In the genomic region with DNA sequence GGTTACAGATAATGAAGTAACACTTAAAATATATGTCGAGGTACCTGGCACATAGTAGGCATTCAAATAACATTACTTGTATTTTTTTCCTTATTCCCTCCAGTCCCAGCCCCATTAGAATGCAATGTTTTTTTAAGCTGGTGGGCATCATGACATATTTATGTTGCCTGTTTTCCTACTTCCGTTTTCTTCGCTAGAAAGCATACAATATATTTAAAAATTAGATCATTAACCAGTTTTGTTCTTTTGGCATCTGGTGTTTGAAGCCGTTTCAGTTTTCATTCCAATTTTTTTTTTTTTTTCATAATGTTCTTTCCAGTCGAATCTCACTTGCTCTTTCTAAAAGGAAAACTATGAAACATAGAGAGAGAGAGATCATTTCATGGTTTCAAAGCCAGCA, we compare ENCODE assay signal across 23 cellular contexts.
DNase-seq lines count a peak whose midpoint lies in the region; ATAC-seq, FAIRE-seq and TF ChIP-seq lines count a peak whose summit lies in the region.
"Had no signal": no experiment of that assay in that cellular context is flagged by ENCODE, and none has a peak within 500 bp of the region (broad histone marks: within the 10 kb centered on the region; RNA-seq: fewer than 3 reads in every experiment).

No MANE protein-coding gene starts in this region.

- WGBS in GM12878 (ENCODE audit: insufficient coverage, insufficient replicate concordance, low lambda C conversion rate, missing lambda C conversion rate): 10% methylated on average over 5 of the region's 5 CpGs

- BruUV-seq in GM12878 (replicated peaks; lab: Mats Ljungman, UMichigan): no TSS peak

- ATAC-seq in GM12878 (peak; percentile 14; the same call in 1 of the 3 replicates), HG02981 (IDR thresholded peaks at IDR 0.05; ENCODE audit: unreplicated experiment) (no peak)
- ATAC-seq: CD8-positive, alpha-beta T cell had no signal

- H3K27ac ChIP-seq in MM.1S (ENCODE audit: low read length) (no peak overlapping the region), GM12878 (ENCODE audit: control insufficient read depth, insufficient read depth) (no peak overlapping the region)
- no peak overlapping the region for H3K27ac ChIP-seq in CD8-positive, alpha-beta memory T cell (ENCODE audit: low read depth, low read length)
- H3K27ac ChIP-seq: 22Rv1, BLaER1, C4-2B had no signal

- H4K20me1 ChIP-seq in MM.1S (ENCODE audit: insufficient read depth, low read length) (no peaks in the 10 kb centered on the region), GM12878 (ENCODE audit: control insufficient read depth, insufficient read depth) (no peaks in the 10 kb centered on the region)
- H4K20me1 ChIP-seq: BLaER1 had no signal

- H3K9me2 ChIP-seq in MM.1S (replicated peaks; ENCODE audit: insufficient read depth, low read length): no peaks in the 10 kb centered on the region

- H3K4me1 ChIP-seq in MM.1S (ENCODE audit: low read length): 0 out of 2 replicates have a peak, but pooled peaks cover 10% of the 10 kb centered on the region
- H3K4me1 ChIP-seq in GM12878 (ENCODE audit: control insufficient read depth, insufficient read depth, low read length): no peaks in the 10 kb centered on the region
- H3K4me1 ChIP-seq in CD8-positive, alpha-beta memory T cell (ENCODE audit: insufficient read depth, low read length): no peaks in the 10 kb centered on the region
- H3K4me1 ChIP-seq: BLaER1, HAP-1 had no signal

- intact Hi-C loops in GM12878 (cut with micrococcal nuclease; ENCODE audit: unreplicated experiment): no loop called here

- H3K27ac Mint-ChIP-seq in CD8-positive, alpha-beta memory T cell: no peak overlapping the region
- H3K27ac Mint-ChIP-seq: B cell; CD4-positive, CD25-positive, alpha-beta regulatory T cell; CD8-positive, alpha-beta T cell; HFFc6 had no signal

- H3K27me3 ChIP-seq in MM.1S (replicated peaks; ENCODE audit: insufficient read depth, low read length): no peaks in the 10 kb centered on the region
- H3K27me3 ChIP-seq in GM12878 (replicated peaks in 1 of 2; ENCODE audit: control insufficient read depth in 2 of 2, insufficient read depth in 2 of 2, low read length in 1 of 2): no peaks in the 10 kb centered on the region
- no peaks in the 10 kb centered on the region for H3K27me3 ChIP-seq in CD8-positive, alpha-beta memory T cell (ENCODE audit: insufficient read depth, low read length, poor library complexity, severe bottlenecking)
- H3K27me3 ChIP-seq: BLaER1 had no signal

- H3K4me3 ChIP-seq in MM.1S (ENCODE audit: low read length) (no peak overlapping the region), GM12878 (no peak overlapping the region)
- H3K4me3 ChIP-seq in CD8-positive, alpha-beta memory T cell (ENCODE audit: low read length): no peak overlapping the region
- H3K4me3 ChIP-seq: BLaER1, HAP-1 had no signal

- H3K79me2 ChIP-seq in MM.1S (ENCODE audit: low read length): no peaks in the 10 kb centered on the region
- H3K79me2 ChIP-seq in GM12878 (ENCODE audit: control insufficient read depth, insufficient read depth, low read length): no peaks in the 10 kb centered on the region

- H2AFZ ChIP-seq in MM.1S (ENCODE audit: low read length) (no peak overlapping the region), GM12878 (ENCODE audit: control insufficient read depth, low read depth, low read length) (no peak overlapping the region)

- H3F3A ChIP-seq in MM.1S (ENCODE audit: insufficient read depth, low read length): 0 out of 2 replicates have a peak, but pooled peaks cover 3% of the 10 kb centered on the region

- TF ChIP-seq CTCF in MM.1S (IDR thresholded peaks at IDR 0.05; ENCODE audit: low read length): no peak
- TF ChIP-seq CTCF in GM12878 (IDR thresholded peaks at IDR 0.05 in 2 of 3, conservative IDR thresholded peaks at IDR 0.05 in 1 of 3; ENCODE audit: control insufficient read depth in 2 of 3, extremely low read depth in 1 of 3, insufficient read depth in 1 of 3, low read depth in 3 of 3, low read length in 3 of 3): no peak

- RAD21 ChIA-PET in GM12878 (lab: Charles Lee; ENCODE audit: unreplicated experiment): interaction anchor here (1.0 to 1.9 kb wide), 3 partner anchors 36 to 38 kb away, joined by 3 to 8 read pairs (median 3); no protein-coding TSS in a partner anchor

- DNase-seq in NCI-H2171 treated with DMSO at 0.1 percent for 48 hours (lab: John Stamatoyannopoulos, UW): peak; percentile 12
- no peak for DNase-seq in NCI-H2171 (lab: John Stamatoyannopoulos, UW)
- no peak for DNase-seq in MM.1S
- peak; percentile 55 for DNase-seq in NCI-H1694 treated with DMSO at 0.1 percent for 48 hours (lab: John Stamatoyannopoulos, UW)
- DNase-seq in GM12878 (ENCODE audit: low read depth, low spot score): no peak
- DNase-seq in stimulated activated CD8-positive, alpha-beta memory T cell treated with anti-CD3 and anti-CD28 coated beads, Interleukin-4, amount 100 ng/mL, for 48 hours: no peak
- DNase-seq in CD8-positive, alpha-beta memory T cell: no peak
- DNase-seq: CD4-positive, CD25-positive, alpha-beta regulatory T cell; CD8-positive, alpha-beta T cell; DMS 273 treated with DMSO at 0.1 percent for 48 hours; DMS79; GF-D8; GOT3; HFFc6 had no signal

- in situ Hi-C loops in GM12878 (cut with MboI): no loop called here

- no peak for TF ChIP-seq POLR2A in GM12878 (IDR thresholded peaks at IDR 0.05; ENCODE audit: low read depth, low read length)

- H3K4me3 Mint-ChIP-seq in CD8-positive, alpha-beta memory T cell: no peak overlapping the region
- H3K4me3 Mint-ChIP-seq: B cell; CD4-positive, CD25-positive, alpha-beta regulatory T cell; CD8-positive, alpha-beta T cell; HFFc6 had no signal

- CTCF ChIA-PET in GM12878 (lab: Yijun Ruan, JAX): interaction anchor here (0.7 kb wide), 1 partner anchor 87 kb away, joined by 4 read pairs; no protein-coding TSS in a partner anchor
- CTCF ChIA-PET in CD8-positive, alpha-beta memory T cell (lab: Charles Lee): no interaction called here

- no peaks in the 10 kb centered on the region for H3K27me3 Mint-ChIP-seq in CD8-positive, alpha-beta memory T cell
- H3K27me3 Mint-ChIP-seq: B cell; CD4-positive, CD25-positive, alpha-beta regulatory T cell had no signal

- H3K9ac ChIP-seq in MM.1S (ENCODE audit: low read length) (no peak overlapping the region), GM12878 (ENCODE audit: control insufficient read depth, insufficient read depth, low read length) (no peak overlapping the region)
- H3K9ac ChIP-seq: BLaER1 had no signal

- no peaks in the 10 kb centered on the region for H3K4me1 Mint-ChIP-seq in CD8-positive, alpha-beta memory T cell
- H3K4me1 Mint-ChIP-seq: B cell; CD4-positive, CD25-positive, alpha-beta regulatory T cell had no signal

- SMC1A ChIA-PET in GM12878 (lab: Charles Lee; ENCODE audit: uncharacterized antibody, unreplicated experiment): interaction anchor here (0.7 to 7.7 kb wide), 6 partner anchors 11 to 341 kb away, joined by 3 to 54 read pairs (median 4); no protein-coding TSS in a partner anchor

- no peak for TF ChIP-seq RAD21 in GM12878 (IDR thresholded peaks at IDR 0.05; ENCODE audit: insufficient read depth, low read depth, low read length)

- FAIRE-seq in GM12878 (lab: Jason Lieb, UNC): no peak
- FAIRE-seq: A204.1, GM12892, H54 had no signal

- no peaks in the 10 kb centered on the region for H3K36me3 Mint-ChIP-seq in CD8-positive, alpha-beta memory T cell
- H3K36me3 Mint-ChIP-seq: CD4-positive, CD25-positive, alpha-beta regulatory T cell; CD8-positive, alpha-beta T cell had no signal

- TF ChIP-seq EP300 in GM12878 (IDR thresholded peaks at IDR 0.05; ENCODE audit: borderline replicate concordance in 1 of 2, control insufficient read depth in 1 of 2, low read depth in 2 of 2, low read length in 2 of 2): no peak

- POLR2A ChIA-PET in GM12878 (lab: Charles Lee): no interaction called here
- POLR2A ChIA-PET in CD8-positive, alpha-beta memory T cell (lab: Charles Lee): no interaction called here

- H3K36me3 ChIP-seq in MM.1S (replicated peaks; ENCODE audit: insufficient read depth, low read length) (no peaks in the 10 kb centered on the region), GM12878 (ENCODE audit: control insufficient read depth in 2 of 2, insufficient read depth in 2 of 2, low read length in 1 of 2) (no peaks in the 10 kb centered on the region)
- H3K36me3 ChIP-seq in CD8-positive, alpha-beta memory T cell (ENCODE audit: insufficient read depth, low read length): no peaks in the 10 kb centered on the region
- H3K36me3 ChIP-seq: BLaER1, HAP-1 had no signal

- H3K9me3 ChIP-seq in MM.1S (replicated peaks; ENCODE audit: insufficient read depth, low read length) (no peaks in the 10 kb centered on the region), GM12878 (replicated peaks; ENCODE audit: control insufficient read depth, insufficient read depth, low read length) (no peaks in the 10 kb centered on the region)
- no peaks in the 10 kb centered on the region for H3K9me3 ChIP-seq in CD8-positive, alpha-beta memory T cell (ENCODE audit: low read length)
- H3K9me3 ChIP-seq: BLaER1, HAP-1 had no signal

- H3K4me2 ChIP-seq in MM.1S (ENCODE audit: low read depth, low read length) (peak overlapping the region; percentile 7; the same call in 1 of the 2 replicates), GM12878 (ENCODE audit: control insufficient read depth, insufficient read depth) (no peak overlapping the region)
- H3K4me2 ChIP-seq: BLaER1 had no signal

- H3K9me3 Mint-ChIP-seq in CD8-positive, alpha-beta memory T cell: no peaks in the 10 kb centered on the region
- H3K9me3 Mint-ChIP-seq: CD8-positive, alpha-beta T cell had no signal

TF ChIP-seq in GM12878, 131 proteins besides CTCF, POLR2A, EP300 and RAD21 (continues in another document):
- no peak for TF ChIP-seq NR2F1 (conservative IDR thresholded peaks at IDR 0.05)
- TF ChIP-seq, protein P1, sequence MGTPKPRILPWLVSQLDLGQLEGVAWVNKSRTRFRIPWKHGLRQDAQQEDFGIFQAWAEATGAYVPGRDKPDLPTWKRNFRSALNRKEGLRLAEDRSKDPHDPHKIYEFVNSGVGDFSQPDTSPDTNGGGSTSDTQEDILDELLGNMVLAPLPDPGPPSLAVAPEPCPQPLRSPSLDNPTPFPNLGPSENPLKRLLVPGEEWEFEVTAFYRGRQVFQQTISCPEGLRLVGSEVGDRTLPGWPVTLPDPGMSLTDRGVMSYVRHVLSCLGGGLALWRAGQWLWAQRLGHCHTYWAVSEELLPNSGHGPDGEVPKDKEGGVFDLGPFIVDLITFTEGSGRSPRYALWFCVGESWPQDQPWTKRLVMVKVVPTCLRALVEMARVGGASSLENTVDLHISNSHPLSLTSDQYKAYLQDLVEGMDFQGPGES (IDR thresholded peaks at IDR 0.05): no peak
- no peak for TF ChIP-seq NR2C1 (IDR thresholded peaks at IDR 0.05)
- no peak for TF ChIP-seq ZNF622 (IDR thresholded peaks at IDR 0.05)
- TF ChIP-seq SMAD1 (IDR thresholded peaks at IDR 0.05; ENCODE audit: low read depth, partially characterized antibody): no peak

Comparison
In these comparisons a context has a peak if more than half of its experiments do, and no peak if none do; other contexts are left out.
1. DNase-seq: peak in NCI-H2171 treated with DMSO at 0.1 percent for 48 hours (single experiment) and NCI-H1694 treated with DMSO at 0.1 percent for 48 hours (single experiment); none in NCI-H2171 (single experiment), MM.1S (single experiment), GM12878 (single experiment), stimulated activated CD8-positive, alpha-beta memory T cell treated with anti-CD3 and anti-CD28 coated beads, Interleukin-4, amount 100 ng/mL, for 48 hours (single experiment) and CD8-positive, alpha-beta memory T cell (0 of 5).